ENCODE assay signal across 1 cellular context in genomic region chr12:19095869-19096480, GRCh38.
TF ChIP-seq lines count a peak whose summit lies in the region.

No MANE protein-coding gene starts in this region.

TF ChIP-seq in endothelial cell of umbilical vein, 7 proteins besides CTCF, POLR2A, EP300 and RAD21:
- TF ChIP-seq MAX (IDR thresholded peaks at IDR 0.05; ENCODE audit: insufficient read depth, insufficient read length) = no peak
- TF ChIP-seq FOS (IDR thresholded peaks at IDR 0.05; ENCODE audit: borderline replicate concordance, insufficient read depth, low read length) = peak; percentile 19
- TF ChIP-seq POLR2AphosphoS5 (IDR thresholded peaks at IDR 0.05; ENCODE audit: insufficient read depth, low read depth, low read length) = no peak
- TF ChIP-seq MYC (IDR thresholded peaks at IDR 0.05; ENCODE audit: low read depth, low read length) = no peak
